Comparison of ENCODE assay signal across 8 cellular contexts in the genomic region with DNA sequence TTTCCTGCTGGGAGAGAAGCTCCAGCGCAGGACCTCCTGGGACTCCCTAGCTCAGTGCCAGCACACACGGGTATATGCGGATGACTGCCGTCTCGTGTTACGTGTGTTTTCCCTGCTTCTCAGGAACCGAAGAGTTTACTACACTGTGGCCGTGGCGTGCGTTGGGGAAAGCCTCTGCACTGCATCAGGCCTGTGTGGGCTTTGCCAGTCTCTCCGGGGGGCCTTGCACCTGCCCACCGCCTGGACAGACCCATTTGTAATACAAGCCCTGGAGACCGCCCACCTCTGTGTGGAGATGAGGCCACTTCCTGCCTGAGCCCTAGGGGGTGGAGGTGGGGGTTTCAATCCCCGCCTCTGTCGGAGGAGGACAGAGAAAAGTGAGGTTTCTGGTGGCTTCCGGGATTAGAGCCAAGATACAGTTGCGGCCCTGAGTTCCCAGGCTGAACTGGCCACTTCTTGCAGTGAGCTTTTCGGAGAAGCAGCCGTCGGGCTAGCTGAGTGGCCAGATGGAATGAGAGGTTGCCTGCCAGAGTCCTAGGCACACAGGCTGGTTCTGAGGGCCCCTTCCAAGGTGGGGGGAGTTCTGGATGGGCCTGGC. TPM values are rescaled to one million over a fixed set of nuclear protein-coding genes. Genes with fewer than 3 reads are reported as not detected.
A peak's percentile ranks its signal among the peaks of the same experiment; 100 is the strongest.
DNase-seq lines count a peak whose midpoint lies in the region; ATAC-seq, FAIRE-seq and TF ChIP-seq lines count a peak whose summit lies in the region.

No MANE protein-coding gene starts in this region.

- peak overlapping the region; percentile 89 for H3K27ac Mint-ChIP-seq in activated CD8-positive, alpha-beta T cell treated with anti-CD3 and anti-CD28 coated beads for 36 hours

- no peak for TF ChIP-seq CTCF in activated CD8-positive, alpha-beta T cell treated with anti-CD3 and anti-CD28 coated beads for 36 hours (IDR thresholded peaks at IDR 0.05)
- no peak for TF ChIP-seq CTCF in kidney (IDR thresholded peaks at IDR 0.05; ENCODE audit: borderline replicate concordance, extremely low read depth, insufficient read depth)
- TF ChIP-seq CTCF in coronary artery (IDR thresholded peaks at IDR 0.05) = no peak

- peaks cover 70 to 75% of the 10 kb centered on the region in 2 donors for H3K4me1 ChIP-seq in kidney (ENCODE audit: control insufficient read depth in 1 of 2, insufficient read depth in 1 of 2, low read depth in 1 of 2, low read length in 2 of 2)

- intact Hi-C loops in activated CD8-positive, alpha-beta T cell treated with anti-CD3 and anti-CD28 coated beads for 36 hours (cut with micrococcal nuclease) = no loop called here
- intact Hi-C loops in kidney (cut with DNase I) = no loop called here

- peaks cover 17% of the 10 kb centered on the region for H3K36me3 Mint-ChIP-seq in activated CD8-positive, alpha-beta T cell treated with anti-CD3 and anti-CD28 coated beads for 36 hours (ENCODE audit: low read depth)

- no peaks in the 10 kb centered on the region for H3K9me3 ChIP-seq in kidney (ENCODE audit: control insufficient read depth in 1 of 2, low read length in 2 of 2)

- peak overlapping the region; percentile 52 for H3K4me3 Mint-ChIP-seq in activated CD8-positive, alpha-beta T cell treated with anti-CD3 and anti-CD28 coated beads for 36 hours

- H3K4me1 Mint-ChIP-seq in activated CD8-positive, alpha-beta T cell treated with anti-CD3 and anti-CD28 coated beads for 36 hours (ENCODE audit: low read depth) = peaks cover 72% of the 10 kb centered on the region

- peaks cover 8% of the 10 kb centered on the region for H3K9me3 Mint-ChIP-seq in activated CD8-positive, alpha-beta T cell treated with anti-CD3 and anti-CD28 coated beads for 36 hours

- no peak for FAIRE-seq in kidney (lab: Jason Lieb, UNC)

- H3K27ac ChIP-seq in kidney (ENCODE audit: low read depth in 2 of 2, low read length in 2 of 2) (peak overlapping the region; percentile 87 to 88), coronary artery (peak overlapping the region in 1 of 2 donors; percentile 35)

- peaks cover 0 to 2% of the 10 kb centered on the region in 2 donors for H3K36me3 ChIP-seq in kidney (ENCODE audit: control insufficient read depth in 1 of 2, insufficient read depth in 2 of 2, low read length in 2 of 2)

- H3K4me3 ChIP-seq in kidney (ENCODE audit: low read length in 2 of 2) (peak overlapping the region in 1 of 2 donors; percentile 3), coronary artery (no peak overlapping the region)

- no peaks in the 10 kb centered on the region for H3K27me3 Mint-ChIP-seq in activated CD8-positive, alpha-beta T cell treated with anti-CD3 and anti-CD28 coated beads for 36 hours

- CTCF ChIA-PET in activated CD8-positive, alpha-beta T cell treated with anti-CD3 and anti-CD28 coated beads for 36 hours (lab: Charles Lee) = interaction anchor here (1.1 to 3.2 kb wide), 3 partner anchors 12 to 154 kb away, joined by 3 to 13 read pairs (median 6); no protein-coding TSS in a partner anchor

- peak overlapping the region in 1 of 2 donors; percentile 17 for H3K9ac ChIP-seq in kidney (ENCODE audit: low read length in 2 of 2)

- ATAC-seq in HG02678 (IDR thresholded peaks at IDR 0.05; ENCODE audit: unreplicated experiment) = peak; percentile 70
- ATAC-seq in activated CD8-positive, alpha-beta T cell treated with anti-CD3 and anti-CD28 coated beads for 36 hours = peak; percentile 71

- DNase-seq in stimulated activated CD4-positive, alpha-beta T cell treated with anti-CD3 and anti-CD28 coated beads, Interleukin-15, amount 100 ng/mL, for 24 hours = peak; percentile 44
- no peak for DNase-seq in stimulated activated CD4-positive, alpha-beta T cell treated with anti-CD3 and anti-CD28 coated beads, Interleukin-2, amount 100 ng/mL, for 48 hours
- DNase-seq in NCI-H1417 (lab: John Stamatoyannopoulos, UW) (peak in 2 of 3 experiments; percentile 86 to 94), kidney (no peak), coronary artery (ENCODE audit: low spot score) (no peak)
- peak; percentile 86 for DNase-seq in activated CD8-positive, alpha-beta T cell treated with anti-CD3 and anti-CD28 coated beads for 36 hours
- no peak for DNase-seq in effector CD4-positive, alpha-beta T cell

- POLR2A ChIA-PET in activated CD8-positive, alpha-beta T cell treated with anti-CD3 and anti-CD28 coated beads for 36 hours (lab: Charles Lee) = interaction anchor here (0.7 to 2.8 kb wide), 7 partner anchors 8 to 78 kb away, joined by 3 to 12 read pairs (median 4); no protein-coding TSS in a partner anchor

RNA-seq across cellular contexts. Expression of a gene that starts 43.4 kb away (rescaled TPM):
- total RNA-seq in activated CD8-positive, alpha-beta T cell treated with anti-CD3 and anti-CD28 coated beads for 36 hours = 10 to 100 TPM; 33.6 to 34.5 TPM
- total RNA-seq in kidney = 92.8 TPM
- 9.5 TPM for polyA plus RNA-seq in kidney (ENCODE audit: insufficient read depth, low read depth, low replicate concordance)

Comparison
In these comparisons a context has a peak if more than half of its experiments do, and no peak if none do; other contexts are left out.
1. DNase-seq: peak in stimulated activated CD4-positive, alpha-beta T cell treated with anti-CD3 and anti-CD28 coated beads, Interleukin-15, amount 100 ng/mL, for 24 hours (single experiment), NCI-H1417 (2 of 3) and activated CD8-positive, alpha-beta T cell treated with anti-CD3 and anti-CD28 coated beads for 36 hours (single experiment); none in stimulated activated CD4-positive, alpha-beta T cell treated with anti-CD3 and anti-CD28 coated beads, Interleukin-2, amount 100 ng/mL, for 48 hours (0 of 2), kidney (single experiment), effector CD4-positive, alpha-beta T cell (single experiment) and coronary artery (single experiment).